In the genomic region with DNA sequence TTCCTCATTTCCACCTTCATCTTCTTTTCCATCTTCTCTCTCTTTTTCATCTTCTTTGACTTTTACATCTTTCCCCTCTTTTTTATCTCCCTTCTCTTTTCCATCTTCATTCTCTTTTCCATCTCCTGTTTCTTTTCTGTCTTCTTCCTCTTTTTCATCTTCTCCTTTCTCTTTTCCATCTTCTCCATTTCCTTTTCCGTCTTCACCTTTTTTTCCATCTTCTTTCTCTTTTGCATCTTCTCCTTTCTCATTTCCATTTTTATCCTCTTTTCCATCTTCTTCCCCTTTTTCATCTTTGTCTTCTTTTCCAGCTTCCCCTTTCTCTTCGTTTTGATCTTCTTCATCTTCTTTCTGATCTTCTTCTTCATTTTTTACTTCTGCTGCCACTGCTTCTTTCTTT, we compare ENCODE assay signal across 20 cellular contexts.
DNase-seq lines count a peak whose midpoint lies in the region; ATAC-seq, FAIRE-seq and TF ChIP-seq lines count a peak whose summit lies in the region.
"Had no signal": no experiment of that assay in that cellular context is flagged by ENCODE, and none has a peak within 500 bp of the region (broad histone marks: within the 10 kb centered on the region; RNA-seq: fewer than 3 reads in every experiment).

No MANE protein-coding gene starts in this region.

- intact Hi-C loops in K562 (cut with micrococcal nuclease) (no loop called here), kidney (cut with DNase I) (no loop called here)

- TF ChIP-seq CTCF in HEK293 (tag by site-specific recombination; IDR thresholded peaks at IDR 0.05) (no peak), K562 (IDR thresholded peaks at IDR 0.05 in 2 of 3, conservative IDR thresholded peaks at IDR 0.05 in 1 of 3; ENCODE audit: insufficient read depth in 2 of 3, low read depth in 1 of 3, low read length in 3 of 3) (no peak), kidney (IDR thresholded peaks at IDR 0.05; ENCODE audit: borderline replicate concordance, extremely low read depth, insufficient read depth) (no peak)

- H4K20me1 ChIP-seq in K562 (replicated peaks; ENCODE audit: control insufficient read depth, insufficient read depth, low read length), result no peaks in the 10 kb centered on the region
- H4K20me1 ChIP-seq: BLaER1 treated with 17β-estradiol and CSF1 and Interleukin-3, amounts not matched to agents 10 nM and 100 nM had no signal

- H3K9ac ChIP-seq in K562 (ENCODE audit: insufficient read depth in 1 of 2, low read depth in 2 of 2, low read length in 2 of 2) (no peak overlapping the region), kidney (ENCODE audit: low read length in 2 of 2) (no peak overlapping the region)
- H3K9ac ChIP-seq: BLaER1 treated with 17β-estradiol and CSF1 and Interleukin-3, amounts not matched to agents 10 nM and 100 nM had no signal

- H3K36me3 ChIP-seq in HEK293 (ENCODE audit: control insufficient read depth in 2 of 2, insufficient read depth in 1 of 2, low read length in 2 of 2) (no peaks in the 10 kb centered on the region; a peak in 1 of 3 replicates), K562 (ENCODE audit: control insufficient read depth, insufficient read depth, low read length) (no peaks in the 10 kb centered on the region), kidney (ENCODE audit: control insufficient read depth in 1 of 2, insufficient read depth in 2 of 2, low read length in 2 of 2) (no peaks in the 10 kb centered on the region)
- H3K36me3 ChIP-seq: BE2C; BLaER1 treated with 17β-estradiol and CSF1 and Interleukin-3, amounts not matched to agents 10 nM and 100 nM had no signal

- no peak overlapping the region for H2AFZ ChIP-seq in K562 (ENCODE audit: low read depth, low read length)

- CTCF ChIA-PET in HEK293 (lab: Yijun Ruan, JAX) (no interaction called here), K562 (lab: Yijun Ruan, JAX; ENCODE audit: low intra/inter-chr PET ratio) (interaction anchor here (0.6 kb wide), 1 partner anchor 11 kb away, joined by 5 read pairs; no protein-coding TSS in a partner anchor)

- no peaks in the 10 kb centered on the region for H3K4me1 ChIP-seq in HEK293 (ENCODE audit: control insufficient read depth, insufficient read depth, low read length)
- no peaks in the 10 kb centered on the region for H3K4me1 ChIP-seq in K562 (replicated peaks in 1 of 2; ENCODE audit: control insufficient read depth in 2 of 2, insufficient read depth in 2 of 2, low read length in 2 of 2)
- H3K4me1 ChIP-seq in kidney (ENCODE audit: control insufficient read depth in 1 of 2, insufficient read depth in 1 of 2, low read depth in 1 of 2, low read length in 2 of 2), result no peaks in the 10 kb centered on the region
- H3K4me1 ChIP-seq: BE2C, Caco-2 had no signal

- DNase-seq in stimulated activated naive CD8-positive, alpha-beta T cell treated with anti-CD3 and anti-CD28 coated beads, Interleukin-15, Interleukin-2, amounts not matched to agents 100 U/mL and 50 U/mL, for 24 hours, result no peak
- DNase-seq in K562 (ENCODE audit: extremely low read depth in 1 of 4, low spot score in 3 of 4), result no peak
- DNase-seq in kidney, result no peak
- no peak for DNase-seq in iPS-NIHi7 (ENCODE audit: extremely low spot score)
- DNase-seq: BE2C; Caco-2; CD4-positive, alpha-beta memory T cell; DMS 273 treated with DMSO at 0.1 percent for 48 hours; DMS79 treated with DMSO at 0.1 percent for 48 hours; GF-D8; GOT3 had no signal

- no peaks in the 10 kb centered on the region; the same call in 1 of the 2 replicates for H3K9me3 ChIP-seq in HEK293 (ENCODE audit: control insufficient read depth, insufficient read depth, low read depth, low read length)
- H3K9me3 ChIP-seq in K562 (replicated peaks; ENCODE audit: control insufficient read depth, insufficient read depth, low read depth, low read length), result no peaks in the 10 kb centered on the region
- H3K9me3 ChIP-seq in kidney (ENCODE audit: control insufficient read depth in 1 of 2, low read length in 2 of 2), result no peaks in the 10 kb centered on the region
- H3K9me3 ChIP-seq: BE2C; BLaER1 treated with 17β-estradiol and CSF1 and Interleukin-3, amounts not matched to agents 10 nM and 100 nM; Caco-2; HAP-1 had no signal

- TF ChIP-seq EP300 in K562 (IDR thresholded peaks at IDR 0.05; ENCODE audit: low read length), result no peak

- FAIRE-seq in K562 (lab: Jason Lieb, UNC) (no peak), kidney (lab: Jason Lieb, UNC) (no peak)
- FAIRE-seq: D721Med, GM12892, H54 had no signal

- peaks cover 2% of the 10 kb centered on the region for H3K4me1 Mint-ChIP-seq in stimulated activated naive CD8-positive, alpha-beta T cell treated with anti-CD3 and anti-CD28 coated beads, Interleukin-15, Interleukin-2, amounts not matched to agents 100 ng/mL and 50 ng/mL, for 24 hours (ENCODE audit: low read depth)

- H3K4me3 Mint-ChIP-seq in stimulated activated naive CD8-positive, alpha-beta T cell treated with anti-CD3 and anti-CD28 coated beads, Interleukin-15, Interleukin-2, amounts not matched to agents 100 ng/mL and 50 ng/mL, for 24 hours, result no peak overlapping the region
- H3K4me3 Mint-ChIP-seq: CD14-positive monocyte; CD4-positive, alpha-beta memory T cell had no signal

- WGBS in K562 (ENCODE audit: insufficient coverage, low coverage, missing lambda C conversion rate), result 0% methylated on average over 1 of the region's 2 CpGs

- no peak for ATAC-seq in stimulated activated naive CD8-positive, alpha-beta T cell treated with anti-CD3 and anti-CD28 coated beads, Interleukin-15, Interleukin-2, amounts not matched to agents 100 U/mL and 50 U/mL, for 24 hours
- no peak for ATAC-seq in K562

- BruUV-seq in K562 (replicated peaks; lab: Mats Ljungman, UMichigan), result TSS peak; percentile 96

- H3K4me2 ChIP-seq in K562 (ENCODE audit: insufficient read depth, low read length), result no peak overlapping the region
- H3K4me2 ChIP-seq: BLaER1 treated with 17β-estradiol and CSF1 and Interleukin-3, amounts not matched to agents 10 nM and 100 nM had no signal

- peak overlapping the region; percentile 3 for H3K27ac Mint-ChIP-seq in stimulated activated naive CD8-positive, alpha-beta T cell treated with anti-CD3 and anti-CD28 coated beads, Interleukin-15, Interleukin-2, amounts not matched to agents 100 ng/mL and 50 ng/mL, for 24 hours
- H3K27ac Mint-ChIP-seq: CD14-positive monocyte; CD4-positive, alpha-beta memory T cell had no signal

- H3K9me1 ChIP-seq in K562 (ENCODE audit: control insufficient read depth, insufficient read depth, low read length), result no peaks in the 10 kb centered on the region

- no peaks in the 10 kb centered on the region for H3K9me3 Mint-ChIP-seq in stimulated activated naive CD8-positive, alpha-beta T cell treated with anti-CD3 and anti-CD28 coated beads, Interleukin-15, Interleukin-2, amounts not matched to agents 100 ng/mL and 50 ng/mL, for 24 hours

- POLR2A ChIA-PET in HEK293 (lab: Yijun Ruan, JAX) (no interaction called here), K562 (lab: Yijun Ruan, JAX) (no interaction called here)

- TF ChIP-seq RAD21 in K562 (CRISPR knock-in tag; conservative IDR thresholded peaks at IDR 0.05 in 1 of 2, IDR thresholded peaks at IDR 0.05 in 1 of 2), result no peak

- H3K4me3 ChIP-seq in HEK293 (ENCODE audit: low read depth, low read length), result no peak overlapping the region
- H3K4me3 ChIP-seq in K562, result no peak overlapping the region
- no peak overlapping the region for H3K4me3 ChIP-seq in kidney (ENCODE audit: low read length in 2 of 2)
- H3K4me3 ChIP-seq: BLaER1 treated with 17β-estradiol and CSF1 and Interleukin-3, amounts not matched to agents 10 nM and 100 nM; HAP-1 had no signal

- H3K27ac ChIP-seq in HEK293 (ENCODE audit: extremely low read depth, low read depth, low read length) (no peak overlapping the region), K562 (ENCODE audit: extremely low read depth, low read depth, low read length) (no peak overlapping the region), kidney (ENCODE audit: low read depth in 2 of 2, low read length in 2 of 2) (no peak overlapping the region)
- H3K27ac ChIP-seq: 22Rv1; BLaER1 treated with 17β-estradiol and CSF1 and Interleukin-3, amounts not matched to agents 10 nM and 100 nM had no signal

- TF ChIP-seq POLR2A in K562 (conservative IDR thresholded peaks at IDR 0.05), result no peak

- peaks cover 7% of the 10 kb centered on the region; the same call in 1 of the 3 replicates for H3K79me2 ChIP-seq in K562 (ENCODE audit: control insufficient read depth, insufficient read depth, low read length)

- H3K27me3 Mint-ChIP-seq in stimulated activated naive CD8-positive, alpha-beta T cell treated with anti-CD3 and anti-CD28 coated beads, Interleukin-15, Interleukin-2, amounts not matched to agents 100 ng/mL and 50 ng/mL, for 24 hours, result no peaks in the 10 kb centered on the region
- H3K27me3 Mint-ChIP-seq: CD4-positive, alpha-beta memory T cell had no signal

- H3K27me3 ChIP-seq in K562 (ENCODE audit: control insufficient read depth in 2 of 2, insufficient read depth in 2 of 2, low read length in 2 of 2), result no peaks in the 10 kb centered on the region
- H3K27me3 ChIP-seq: BE2C had no signal

- H3K36me3 Mint-ChIP-seq in stimulated activated naive CD8-positive, alpha-beta T cell treated with anti-CD3 and anti-CD28 coated beads, Interleukin-15, Interleukin-2, amounts not matched to agents 100 ng/mL and 50 ng/mL, for 24 hours (ENCODE audit: low read depth), result no peaks in the 10 kb centered on the region
- H3K36me3 Mint-ChIP-seq: CD14-positive monocyte; CD4-positive, alpha-beta memory T cell had no signal

- in situ Hi-C loops in K562 (cut with MboI), result no loop called here

TF ChIP-seq in HEK293, 187 proteins besides CTCF, POLR2A, EP300 and RAD21:
- no peak for TF ChIP-seq ZNF555 (tag by site-specific recombination; conservative IDR thresholded peaks at IDR 0.05)
- TF ChIP-seq PRDM1 (tag by site-specific recombination; IDR thresholded peaks at IDR 0.05), result peak; percentile 95
TF ChIP-seq in HEK293: peak in this region for 1.

TF ChIP-seq in K562, 482 proteins besides CTCF, POLR2A, EP300 and RAD21 (continues in another document):
- no peak for TF ChIP-seq FOXP1 (CRISPR knock-in tag; IDR thresholded peaks at IDR 0.05)
- TF ChIP-seq, protein P1, sequence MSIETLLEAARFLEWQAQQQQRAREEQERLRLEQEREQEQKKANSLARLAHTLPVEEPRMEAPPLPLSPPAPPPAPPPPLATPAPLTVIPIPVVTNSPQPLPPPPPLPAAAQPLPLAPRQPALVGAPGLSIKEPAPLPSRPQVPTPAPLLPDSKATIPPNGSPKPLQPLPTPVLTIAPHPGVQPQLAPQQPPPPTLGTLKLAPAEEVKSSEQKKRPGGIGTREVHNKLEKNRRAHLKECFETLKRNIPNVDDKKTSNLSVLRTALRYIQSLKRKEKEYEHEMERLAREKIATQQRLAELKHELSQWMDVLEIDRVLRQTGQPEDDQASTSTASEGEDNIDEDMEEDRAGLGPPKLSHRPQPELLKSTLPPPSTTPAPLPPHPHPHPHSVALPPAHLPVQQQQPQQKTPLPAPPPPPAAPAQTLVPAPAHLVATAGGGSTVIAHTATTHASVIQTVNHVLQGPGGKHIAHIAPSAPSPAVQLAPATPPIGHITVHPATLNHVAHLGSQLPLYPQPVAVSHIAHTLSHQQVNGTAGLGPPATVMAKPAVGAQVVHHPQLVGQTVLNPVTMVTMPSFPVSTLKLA (conservative IDR thresholded peaks at IDR 0.05), result no peak
